Comparison of ENCODE assay signal across 1 cellular context in the genomic region with DNA sequence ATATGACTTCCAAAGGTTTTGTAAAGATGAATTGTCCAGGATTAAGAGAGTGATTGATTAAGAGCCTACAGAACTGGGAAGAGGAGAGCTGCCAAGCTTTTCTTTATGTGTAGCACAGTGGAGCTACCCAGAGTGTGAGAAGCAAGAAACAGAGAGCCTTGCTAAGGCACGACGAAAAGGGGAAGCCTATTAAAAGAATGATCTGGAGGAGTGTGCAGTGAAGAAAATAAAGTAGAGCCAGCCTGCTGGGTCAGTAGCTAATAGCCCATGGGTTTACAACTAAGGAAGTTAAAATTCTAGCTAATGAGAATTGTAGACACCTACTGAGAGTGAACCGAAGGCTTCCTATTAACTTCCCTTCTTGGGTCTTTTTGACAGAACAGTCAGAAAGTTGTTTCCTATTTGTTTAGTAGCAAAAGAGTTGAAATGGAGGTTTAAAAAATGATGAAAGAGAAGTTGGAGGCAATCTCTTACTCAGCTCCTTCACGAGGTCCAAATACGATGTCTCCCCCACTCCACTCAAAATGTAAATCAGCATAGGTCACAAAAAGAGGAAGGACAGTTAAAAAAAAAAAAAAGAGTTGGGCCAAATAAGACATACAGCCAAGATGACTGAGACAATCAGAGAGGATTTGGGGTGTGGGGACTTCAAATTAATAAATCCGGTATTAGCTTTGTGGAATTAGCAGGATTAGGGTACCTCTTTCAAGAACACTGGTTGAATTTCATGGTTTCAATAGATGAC.
TF ChIP-seq lines count a peak whose summit lies in the region.

No MANE protein-coding gene starts in this region.

TF ChIP-seq in WTC11, 78 proteins besides CTCF, POLR2A, EP300 and RAD21 (continued from another document):
- TF ChIP-seq, protein P1, sequence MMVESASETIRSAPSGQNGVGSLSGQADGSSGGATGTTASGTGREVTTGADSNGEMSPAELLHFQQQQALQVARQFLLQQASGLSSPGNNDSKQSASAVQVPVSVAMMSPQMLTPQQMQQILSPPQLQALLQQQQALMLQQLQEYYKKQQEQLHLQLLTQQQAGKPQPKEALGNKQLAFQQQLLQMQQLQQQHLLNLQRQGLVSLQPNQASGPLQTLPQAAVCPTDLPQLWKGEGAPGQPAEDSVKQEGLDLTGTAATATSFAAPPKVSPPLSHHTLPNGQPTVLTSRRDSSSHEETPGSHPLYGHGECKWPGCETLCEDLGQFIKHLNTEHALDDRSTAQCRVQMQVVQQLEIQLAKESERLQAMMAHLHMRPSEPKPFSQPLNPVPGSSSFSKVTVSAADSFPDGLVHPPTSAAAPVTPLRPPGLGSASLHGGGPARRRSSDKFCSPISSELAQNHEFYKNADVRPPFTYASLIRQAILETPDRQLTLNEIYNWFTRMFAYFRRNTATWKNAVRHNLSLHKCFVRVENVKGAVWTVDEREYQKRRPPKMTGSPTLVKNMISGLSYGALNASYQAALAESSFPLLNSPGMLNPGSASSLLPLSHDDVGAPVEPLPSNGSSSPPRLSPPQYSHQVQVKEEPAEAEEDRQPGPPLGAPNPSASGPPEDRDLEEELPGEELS (CRISPR knock-in tag; IDR thresholded peaks at IDR 0.05): no peak
- TF ChIP-seq, protein P2, sequence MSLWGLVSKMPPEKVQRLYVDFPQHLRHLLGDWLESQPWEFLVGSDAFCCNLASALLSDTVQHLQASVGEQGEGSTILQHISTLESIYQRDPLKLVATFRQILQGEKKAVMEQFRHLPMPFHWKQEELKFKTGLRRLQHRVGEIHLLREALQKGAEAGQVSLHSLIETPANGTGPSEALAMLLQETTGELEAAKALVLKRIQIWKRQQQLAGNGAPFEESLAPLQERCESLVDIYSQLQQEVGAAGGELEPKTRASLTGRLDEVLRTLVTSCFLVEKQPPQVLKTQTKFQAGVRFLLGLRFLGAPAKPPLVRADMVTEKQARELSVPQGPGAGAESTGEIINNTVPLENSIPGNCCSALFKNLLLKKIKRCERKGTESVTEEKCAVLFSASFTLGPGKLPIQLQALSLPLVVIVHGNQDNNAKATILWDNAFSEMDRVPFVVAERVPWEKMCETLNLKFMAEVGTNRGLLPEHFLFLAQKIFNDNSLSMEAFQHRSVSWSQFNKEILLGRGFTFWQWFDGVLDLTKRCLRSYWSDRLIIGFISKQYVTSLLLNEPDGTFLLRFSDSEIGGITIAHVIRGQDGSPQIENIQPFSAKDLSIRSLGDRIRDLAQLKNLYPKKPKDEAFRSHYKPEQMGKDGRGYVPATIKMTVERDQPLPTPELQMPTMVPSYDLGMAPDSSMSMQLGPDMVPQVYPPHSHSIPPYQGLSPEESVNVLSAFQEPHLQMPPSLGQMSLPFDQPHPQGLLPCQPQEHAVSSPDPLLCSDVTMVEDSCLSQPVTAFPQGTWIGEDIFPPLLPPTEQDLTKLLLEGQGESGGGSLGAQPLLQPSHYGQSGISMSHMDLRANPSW (CRISPR knock-in tag; conservative IDR thresholded peaks at IDR 0.05; ENCODE audit: low read depth): no peak
- TF ChIP-seq, protein P3, sequence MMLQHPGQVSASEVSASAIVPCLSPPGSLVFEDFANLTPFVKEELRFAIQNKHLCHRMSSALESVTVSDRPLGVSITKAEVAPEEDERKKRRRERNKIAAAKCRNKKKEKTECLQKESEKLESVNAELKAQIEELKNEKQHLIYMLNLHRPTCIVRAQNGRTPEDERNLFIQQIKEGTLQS (CRISPR knock-in tag; conservative IDR thresholded peaks at IDR 0.05): no peak
- no peak for TF ChIP-seq ZNF232 (CRISPR knock-in tag; IDR thresholded peaks at IDR 0.05)
- TF ChIP-seq ATF1 (CRISPR knock-in tag; IDR thresholded peaks at IDR 0.05): no peak
- TF ChIP-seq, protein P4, sequence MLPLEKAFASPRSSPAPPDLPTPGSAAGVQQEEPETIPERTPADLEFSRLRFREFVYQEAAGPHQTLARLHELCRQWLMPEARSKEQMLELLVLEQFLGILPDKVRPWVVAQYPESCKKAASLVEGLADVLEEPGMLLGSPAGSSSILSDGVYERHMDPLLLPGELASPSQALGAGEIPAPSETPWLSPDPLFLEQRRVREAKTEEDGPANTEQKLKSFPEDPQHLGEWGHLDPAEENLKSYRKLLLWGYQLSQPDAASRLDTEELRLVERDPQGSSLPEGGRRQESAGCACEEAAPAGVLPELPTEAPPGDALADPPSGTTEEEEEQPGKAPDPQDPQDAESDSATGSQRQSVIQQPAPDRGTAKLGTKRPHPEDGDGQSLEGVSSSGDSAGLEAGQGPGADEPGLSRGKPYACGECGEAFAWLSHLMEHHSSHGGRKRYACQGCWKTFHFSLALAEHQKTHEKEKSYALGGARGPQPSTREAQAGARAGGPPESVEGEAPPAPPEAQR (CRISPR knock-in tag; IDR thresholded peaks at IDR 0.05): no peak
- no peak for TF ChIP-seq FOXJ3 (CRISPR knock-in tag; IDR thresholded peaks at IDR 0.05; ENCODE audit: borderline replicate concordance)
- no peak for TF ChIP-seq SP1 (CRISPR knock-in tag; conservative IDR thresholded peaks at IDR 0.05)
- TF ChIP-seq, protein P5, sequence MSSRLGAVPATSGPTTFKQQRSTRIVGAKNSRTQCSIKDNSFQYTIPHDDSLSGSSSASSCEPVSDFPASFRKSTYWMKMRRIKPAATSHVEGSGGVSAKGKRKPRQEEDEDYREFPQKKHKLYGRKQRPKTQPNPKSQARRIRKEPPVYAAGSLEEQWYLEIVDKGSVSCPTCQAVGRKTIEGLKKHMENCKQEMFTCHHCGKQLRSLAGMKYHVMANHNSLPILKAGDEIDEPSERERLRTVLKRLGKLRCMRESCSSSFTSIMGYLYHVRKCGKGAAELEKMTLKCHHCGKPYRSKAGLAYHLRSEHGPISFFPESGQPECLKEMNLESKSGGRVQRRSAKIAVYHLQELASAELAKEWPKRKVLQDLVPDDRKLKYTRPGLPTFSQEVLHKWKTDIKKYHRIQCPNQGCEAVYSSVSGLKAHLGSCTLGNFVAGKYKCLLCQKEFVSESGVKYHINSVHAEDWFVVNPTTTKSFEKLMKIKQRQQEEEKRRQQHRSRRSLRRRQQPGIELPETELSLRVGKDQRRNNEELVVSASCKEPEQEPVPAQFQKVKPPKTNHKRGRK (CRISPR knock-in tag; IDR thresholded peaks at IDR 0.05; ENCODE audit: borderline replicate concordance): no peak
- no peak for TF ChIP-seq HMGA2 (CRISPR knock-in tag; IDR thresholded peaks at IDR 0.05)
- TF ChIP-seq, protein P6, sequence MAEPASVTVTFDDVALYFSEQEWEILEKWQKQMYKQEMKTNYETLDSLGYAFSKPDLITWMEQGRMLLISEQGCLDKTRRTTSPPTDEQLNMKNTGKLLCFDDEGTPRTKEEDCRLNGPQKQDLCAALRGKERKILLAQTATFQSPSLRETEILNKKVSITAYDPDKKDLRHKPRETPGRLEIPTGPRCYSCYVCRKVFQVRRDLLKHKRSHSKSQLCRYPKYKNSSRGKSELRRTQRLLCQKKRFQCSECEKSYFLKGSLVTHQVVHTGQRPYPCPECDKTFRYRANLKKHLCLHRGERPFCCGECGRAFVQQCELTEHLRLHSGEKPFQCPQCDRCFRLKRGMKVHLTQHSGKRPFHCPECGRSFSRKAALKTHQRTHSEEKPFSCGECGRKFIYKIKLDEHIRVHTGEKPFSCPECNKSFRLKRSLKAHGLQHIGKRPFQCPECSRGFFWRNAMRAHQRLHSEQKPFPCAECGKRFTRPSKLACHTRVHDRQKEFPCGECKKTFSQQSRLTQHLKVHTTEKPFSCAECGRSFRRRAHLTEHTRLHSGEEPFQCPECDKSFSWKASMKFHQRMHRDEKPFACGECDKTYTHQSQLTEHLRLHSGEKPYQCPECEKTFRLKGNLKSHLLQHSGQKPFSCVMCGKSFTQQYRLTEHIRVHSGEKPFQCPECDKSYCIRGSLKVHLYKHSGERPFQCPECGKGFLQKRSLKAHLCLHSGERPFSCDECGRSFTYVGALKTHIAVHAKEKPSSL (CRISPR knock-in tag; conservative IDR thresholded peaks at IDR 0.05): no peak
- no peak for TF ChIP-seq TP53 (CRISPR knock-in tag; IDR thresholded peaks at IDR 0.05)
- TF ChIP-seq, protein P7, sequence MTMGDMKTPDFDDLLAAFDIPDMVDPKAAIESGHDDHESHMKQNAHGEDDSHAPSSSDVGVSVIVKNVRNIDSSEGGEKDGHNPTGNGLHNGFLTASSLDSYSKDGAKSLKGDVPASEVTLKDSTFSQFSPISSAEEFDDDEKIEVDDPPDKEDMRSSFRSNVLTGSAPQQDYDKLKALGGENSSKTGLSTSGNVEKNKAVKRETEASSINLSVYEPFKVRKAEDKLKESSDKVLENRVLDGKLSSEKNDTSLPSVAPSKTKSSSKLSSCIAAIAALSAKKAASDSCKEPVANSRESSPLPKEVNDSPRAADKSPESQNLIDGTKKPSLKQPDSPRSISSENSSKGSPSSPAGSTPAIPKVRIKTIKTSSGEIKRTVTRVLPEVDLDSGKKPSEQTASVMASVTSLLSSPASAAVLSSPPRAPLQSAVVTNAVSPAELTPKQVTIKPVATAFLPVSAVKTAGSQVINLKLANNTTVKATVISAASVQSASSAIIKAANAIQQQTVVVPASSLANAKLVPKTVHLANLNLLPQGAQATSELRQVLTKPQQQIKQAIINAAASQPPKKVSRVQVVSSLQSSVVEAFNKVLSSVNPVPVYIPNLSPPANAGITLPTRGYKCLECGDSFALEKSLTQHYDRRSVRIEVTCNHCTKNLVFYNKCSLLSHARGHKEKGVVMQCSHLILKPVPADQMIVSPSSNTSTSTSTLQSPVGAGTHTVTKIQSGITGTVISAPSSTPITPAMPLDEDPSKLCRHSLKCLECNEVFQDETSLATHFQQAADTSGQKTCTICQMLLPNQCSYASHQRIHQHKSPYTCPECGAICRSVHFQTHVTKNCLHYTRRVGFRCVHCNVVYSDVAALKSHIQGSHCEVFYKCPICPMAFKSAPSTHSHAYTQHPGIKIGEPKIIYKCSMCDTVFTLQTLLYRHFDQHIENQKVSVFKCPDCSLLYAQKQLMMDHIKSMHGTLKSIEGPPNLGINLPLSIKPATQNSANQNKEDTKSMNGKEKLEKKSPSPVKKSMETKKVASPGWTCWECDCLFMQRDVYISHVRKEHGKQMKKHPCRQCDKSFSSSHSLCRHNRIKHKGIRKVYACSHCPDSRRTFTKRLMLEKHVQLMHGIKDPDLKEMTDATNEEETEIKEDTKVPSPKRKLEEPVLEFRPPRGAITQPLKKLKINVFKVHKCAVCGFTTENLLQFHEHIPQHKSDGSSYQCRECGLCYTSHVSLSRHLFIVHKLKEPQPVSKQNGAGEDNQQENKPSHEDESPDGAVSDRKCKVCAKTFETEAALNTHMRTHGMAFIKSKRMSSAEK (CRISPR knock-in tag; IDR thresholded peaks at IDR 0.05; ENCODE audit: borderline replicate concordance): no peak
- TF ChIP-seq MXD4 (CRISPR knock-in tag; IDR thresholded peaks at IDR 0.05; ENCODE audit: borderline replicate concordance): no peak
